8 cellular contexts compared by ENCODE assay signal in the genomic region with DNA sequence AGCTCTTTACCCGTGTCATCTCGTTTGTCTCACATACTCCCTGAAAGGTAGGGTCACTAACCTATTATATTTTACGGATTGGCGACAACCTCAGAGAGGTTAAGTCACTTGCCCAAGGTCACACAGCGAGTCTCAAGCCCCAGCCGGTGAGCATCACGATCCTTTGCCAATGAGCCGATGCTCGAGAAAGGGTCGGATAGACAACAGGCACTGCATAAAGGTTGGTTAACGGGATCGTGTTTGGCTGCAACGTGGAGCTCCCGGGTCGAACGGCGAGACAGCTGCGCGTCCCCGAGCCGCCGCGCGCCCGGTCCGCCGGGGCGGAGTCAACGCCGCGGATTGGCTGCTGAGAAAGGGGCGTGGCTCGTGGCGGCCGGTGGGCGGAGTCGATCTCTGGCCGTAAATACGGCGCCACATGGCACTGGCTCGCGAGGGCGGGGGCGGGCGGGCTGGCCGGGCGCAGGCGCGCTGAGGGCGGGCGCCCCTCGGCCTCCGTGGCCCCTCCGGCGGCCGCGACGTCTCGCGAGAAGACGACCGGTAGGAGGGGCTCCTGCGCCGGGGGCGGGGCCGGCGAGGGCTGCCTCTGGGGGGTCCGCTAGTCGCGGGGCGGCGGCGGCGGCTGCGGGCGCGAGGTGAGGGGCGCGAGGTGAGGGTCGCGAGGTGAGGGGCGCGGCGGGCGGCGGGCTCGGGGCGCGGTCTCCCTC. TPM values are rescaled to one million over a fixed set of nuclear protein-coding genes. Genes with fewer than 3 reads are reported as not detected.
DNase-seq lines count a peak whose midpoint lies in the region; ATAC-seq, FAIRE-seq and TF ChIP-seq lines count a peak whose summit lies in the region.

CHST12 (plus strand) TSS at position 598 of the 704 bp plus-strand sequence. CDS start 29,029 bp downstream, outside the sequence.

- H3K9me3 Mint-ChIP-seq in WTC11, result no peaks in the 10 kb centered on the region

- no peaks in the 10 kb centered on the region for H3K9me3 ChIP-seq in iPS-20b (ENCODE audit: insufficient read depth, low read depth, low read length)
- no peaks in the 10 kb centered on the region for H3K9me3 ChIP-seq in skeletal muscle tissue (ENCODE audit: control insufficient read depth in 3 of 3, low read length in 3 of 3)

- CTCF ChIA-PET in WTC11 (lab: Charles Lee), result interaction anchor here (1.4 to 3.1 kb wide), 2 partner anchors 28 to 66 kb away, joined by 6 to 15 read pairs; no protein-coding TSS in a partner anchor

- ATAC-seq in HG03108 (IDR thresholded peaks at IDR 0.05; ENCODE audit: unreplicated experiment) (peak; percentile 37), WTC11 (peak; percentile 82)

- no peaks in the 10 kb centered on the region for H3K36me3 ChIP-seq in bronchial epithelial cell (ENCODE audit: control insufficient read depth, insufficient read depth, low read length)
- H3K36me3 ChIP-seq in iPS-20b (ENCODE audit: insufficient read depth, low read depth, low read length), result no peaks in the 10 kb centered on the region
- no peaks in the 10 kb centered on the region for H3K36me3 ChIP-seq in skeletal muscle tissue (ENCODE audit: control insufficient read depth in 3 of 3, insufficient read depth in 3 of 3, low read length in 3 of 3)

- H3K4me1 ChIP-seq in iPS-20b (ENCODE audit: insufficient read depth, low read length) (peaks cover 8% of the 10 kb centered on the region), skeletal muscle tissue (ENCODE audit: control insufficient read depth in 3 of 3, insufficient read depth in 3 of 3, low read length in 3 of 3) (peaks cover 11 to 26% (median 24%) of the 10 kb centered on the region in 3 donors)

- no peaks in the 10 kb centered on the region for H3K36me3 Mint-ChIP-seq in WTC11

- H3K4me3 Mint-ChIP-seq in WTC11, result peak within 1 kb of the TSS; percentile 82

- H3K27ac Mint-ChIP-seq in WTC11, result peak within 1 kb of the TSS; percentile 95

- H3K9ac ChIP-seq in iPS-20b (ENCODE audit: low read depth, low read length) (peak within 1 kb of the TSS; percentile 79), skeletal muscle tissue (ENCODE audit: low read depth in 1 of 3, low read length in 3 of 3) (peak within 1 kb of the TSS; percentile 81 to 87 (median 84))

- peaks cover 28% of the 10 kb centered on the region for H3K4me1 Mint-ChIP-seq in WTC11

- DNase-seq in SIG-M5 treated with dmso at 0.1 percent for 504 hours (lab: John Stamatoyannopoulos, UW; ENCODE audit: unreplicated experiment) (peak; percentile 82), SIG-M5 (lab: John Stamatoyannopoulos, UW) (no peak), NCI-H2196 (lab: John Stamatoyannopoulos, UW; ENCODE audit: unreplicated experiment) (peak; percentile 96), WTC11 (ENCODE audit: low spot score) (peak; percentile 95), bronchial epithelial cell (ENCODE audit: low read depth) (peak; percentile 74)

- FAIRE-seq in bronchial epithelial cell (lab: Jason Lieb, UNC), result no peak

- POLR2A ChIA-PET in WTC11 (lab: Charles Lee), result no interaction called here

- H3K27ac ChIP-seq in iPS-20b (ENCODE audit: low read length), result peak within 1 kb of the TSS; percentile 76
- H3K27ac ChIP-seq in skeletal muscle tissue (ENCODE audit: low read depth, low read length), result peak within 1 kb of the TSS; percentile 65

- H3K4me3 ChIP-seq in bronchial epithelial cell (ENCODE audit: low read depth, low read length), result peak within 1 kb of the TSS; percentile 54
- H3K4me3 ChIP-seq in iPS-20b (ENCODE audit: low read length), result peak within 1 kb of the TSS; percentile 98
- H3K4me3 ChIP-seq in skeletal muscle tissue (ENCODE audit: low read length in 3 of 3), result peak within 1 kb of the TSS; percentile 79 to 92 (median 89)

- H3K27me3 Mint-ChIP-seq in WTC11 (ENCODE audit: low read depth), result no peaks in the 10 kb centered on the region

- no peak for TF ChIP-seq CTCF in WTC11 (IDR thresholded peaks at IDR 0.05)
- TF ChIP-seq CTCF in bronchial epithelial cell (IDR thresholded peaks at IDR 0.05; ENCODE audit: insufficient read depth, low read length, severe bottlenecking), result no peak

- H3K27me3 ChIP-seq in bronchial epithelial cell (ENCODE audit: control insufficient read depth, insufficient read depth, low read length) (no peaks in the 10 kb centered on the region), iPS-20b (ENCODE audit: insufficient read depth, low read length) (no peaks in the 10 kb centered on the region), skeletal muscle tissue (ENCODE audit: control insufficient read depth in 3 of 3, insufficient read depth in 3 of 3, low read length in 3 of 3) (no peaks in the 10 kb centered on the region)

TF ChIP-seq in WTC11, 78 proteins besides CTCF, POLR2A, EP300 and RAD21 (continues in another document):
- TF ChIP-seq, protein P1, sequence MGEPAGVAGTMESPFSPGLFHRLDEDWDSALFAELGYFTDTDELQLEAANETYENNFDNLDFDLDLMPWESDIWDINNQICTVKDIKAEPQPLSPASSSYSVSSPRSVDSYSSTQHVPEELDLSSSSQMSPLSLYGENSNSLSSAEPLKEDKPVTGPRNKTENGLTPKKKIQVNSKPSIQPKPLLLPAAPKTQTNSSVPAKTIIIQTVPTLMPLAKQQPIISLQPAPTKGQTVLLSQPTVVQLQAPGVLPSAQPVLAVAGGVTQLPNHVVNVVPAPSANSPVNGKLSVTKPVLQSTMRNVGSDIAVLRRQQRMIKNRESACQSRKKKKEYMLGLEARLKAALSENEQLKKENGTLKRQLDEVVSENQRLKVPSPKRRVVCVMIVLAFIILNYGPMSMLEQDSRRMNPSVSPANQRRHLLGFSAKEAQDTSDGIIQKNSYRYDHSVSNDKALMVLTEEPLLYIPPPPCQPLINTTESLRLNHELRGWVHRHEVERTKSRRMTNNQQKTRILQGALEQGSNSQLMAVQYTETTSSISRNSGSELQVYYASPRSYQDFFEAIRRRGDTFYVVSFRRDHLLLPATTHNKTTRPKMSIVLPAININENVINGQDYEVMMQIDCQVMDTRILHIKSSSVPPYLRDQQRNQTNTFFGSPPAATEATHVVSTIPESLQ (CRISPR knock-in tag; IDR thresholded peaks at IDR 0.05), result no peak
- TF ChIP-seq PREB (CRISPR knock-in tag; IDR thresholded peaks at IDR 0.05; ENCODE audit: borderline replicate concordance) (no peak), NR2C2 (CRISPR knock-in tag; IDR thresholded peaks at IDR 0.05) (no peak), HMGXB4 (CRISPR knock-in tag; IDR thresholded peaks at IDR 0.05) (no peak), TP53 (CRISPR knock-in tag; IDR thresholded peaks at IDR 0.05) (no peak), PRDM15 (CRISPR knock-in tag; IDR thresholded peaks at IDR 0.05) (no peak), FOXP1 (CRISPR knock-in tag; IDR thresholded peaks at IDR 0.05; ENCODE audit: borderline replicate concordance) (0 out of 2 replicates have a peak, but pooled peaks have one; percentile 41), ZNF396 (CRISPR knock-in tag; IDR thresholded peaks at IDR 0.05; ENCODE audit: borderline replicate concordance) (no peak)
- TF ChIP-seq, protein P2, sequence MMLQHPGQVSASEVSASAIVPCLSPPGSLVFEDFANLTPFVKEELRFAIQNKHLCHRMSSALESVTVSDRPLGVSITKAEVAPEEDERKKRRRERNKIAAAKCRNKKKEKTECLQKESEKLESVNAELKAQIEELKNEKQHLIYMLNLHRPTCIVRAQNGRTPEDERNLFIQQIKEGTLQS (CRISPR knock-in tag; conservative IDR thresholded peaks at IDR 0.05), result no peak

RNA-seq across cellular contexts. Expression of gene CHST12, which starts in this region (rescaled TPM):
- total RNA-seq in WTC11 (2021) (18.3 to 21.7 TPM (median 20.7 TPM) in 3 replicates), bronchial epithelial cell (0.51 and 0.79 TPM in 2 replicates), skeletal muscle tissue (1.0 TPM)

Comparison
In these comparisons a context has a peak if more than half of its experiments do, and no peak if none do; other contexts are left out.
1. Peak in DNase-seq and H3K4me3 ChIP-seq in bronchial epithelial cell; RNA of the gene not detected or under 1 TPM.